ENCODE assay signal across 27 cellular contexts in genomic region chr5:59629561-59629960, GRCh38.
"Had no signal": no experiment of that assay in that cellular context is flagged by ENCODE, and none has a peak within 500 bp of the region (broad histone marks: within the 10 kb centered on the region; RNA-seq: fewer than 3 reads in every experiment).

No MANE protein-coding gene starts in this region.

- H3K4me1 Mint-ChIP-seq: stimulated activated effector memory CD8-positive, alpha-beta T cell treated with anti-CD3 and anti-CD28 coated beads, Interleukin-12 subunit alpha, Interleukin-12 subunit beta, amount 100 ng/mL, for 72 hours; stimulated activated memory B cell treated with anti-CD40 and anti-IgM and Interleukin-4, amounts not matched to agents 10 μg/mL and 1 μg/mL and 100 μg/mL, for 72 hours; stimulated activated naive CD8-positive, alpha-beta T cell treated with anti-CD3 and anti-CD28 coated beads, Interleukin-15, amount 100 ng/mL, for 72 hours had no signal

- H3K9me3 ChIP-seq: suprapubic skin, testis, thoracic aorta, thyroid gland, tibial artery, transverse colon, upper lobe of left lung, upper lobe of right lung, uterus, vagina had no signal

- H3K4me3 Mint-ChIP-seq: stimulated activated effector memory CD8-positive, alpha-beta T cell treated with anti-CD3 and anti-CD28 coated beads, Interleukin-12 subunit alpha, Interleukin-12 subunit beta, amount 100 ng/mL, for 72 hours; stimulated activated memory B cell treated with anti-CD40 and anti-IgM and Interleukin-4, amounts not matched to agents 10 μg/mL and 1 μg/mL and 100 μg/mL, for 72 hours; stimulated activated naive B cell treated with anti-CD40 and anti-IgM and Interleukin-4, amounts not matched to agents 10 μg/mL and 1 μg/mL and 100 μg/mL, for 72 hours; stimulated activated naive CD8-positive, alpha-beta T cell treated with anti-CD3 and anti-CD28 coated beads, Interleukin-15, amount 100 ng/mL, for 72 hours; stimulated activated naive CD8-positive, alpha-beta T cell treated with anti-CD3 and anti-CD28 coated beads, Interleukin-15, Interleukin-2, amounts not matched to agents 100 ng/mL and 50 ng/mL, for 24 hours; type B pancreatic cell had no signal

- H3K36me3 ChIP-seq: stomach, suprapubic skin, thoracic aorta, thyroid gland, tibial artery, tibial nerve, transverse colon, upper lobe of left lung, upper lobe of right lung, uterus, vagina had no signal

- H3K27ac Mint-ChIP-seq: stimulated activated effector memory CD8-positive, alpha-beta T cell treated with anti-CD3 and anti-CD28 coated beads, Interleukin-12 subunit alpha, Interleukin-12 subunit beta, amount 100 ng/mL, for 72 hours; stimulated activated memory B cell treated with anti-CD40 and anti-IgM and Interleukin-4, amounts not matched to agents 10 μg/mL and 1 μg/mL and 100 μg/mL, for 72 hours; stimulated activated naive B cell treated with anti-CD40 and anti-IgM and Interleukin-4, amounts not matched to agents 10 μg/mL and 1 μg/mL and 100 μg/mL, for 72 hours; stimulated activated naive CD8-positive, alpha-beta T cell treated with anti-CD3 and anti-CD28 coated beads, Interleukin-15, amount 100 ng/mL, for 72 hours; stimulated activated naive CD8-positive, alpha-beta T cell treated with anti-CD3 and anti-CD28 coated beads, Interleukin-15, Interleukin-2, amounts not matched to agents 100 ng/mL and 50 ng/mL, for 24 hours; type B pancreatic cell had no signal

- H3K4me3 ChIP-seq: stomach, suprapubic skin, testis, thoracic aorta, thyroid gland, tibial artery, tibial nerve, transverse colon, upper lobe of left lung, upper lobe of right lung, uterus, vagina had no signal

- H3K27me3 Mint-ChIP-seq: stimulated activated memory B cell treated with anti-CD40 and anti-IgM and Interleukin-4, amounts not matched to agents 10 μg/mL and 1 μg/mL and 100 μg/mL, for 72 hours; stimulated activated naive B cell treated with anti-CD40 and anti-IgM and Interleukin-4, amounts not matched to agents 10 μg/mL and 1 μg/mL and 100 μg/mL, for 72 hours; stimulated activated naive CD8-positive, alpha-beta T cell treated with anti-CD3 and anti-CD28 coated beads, Interleukin-15, amount 100 ng/mL, for 72 hours; type B pancreatic cell had no signal

- DNase-seq: stimulated activated CD4-positive, alpha-beta T cell treated with anti-CD3 and anti-CD28 coated beads, Interleukin-2, amount 100 ng/mL, for 48 hours; stimulated activated CD4-positive, alpha-beta T cell treated with anti-CD3 and anti-CD28 coated beads, Interleukin-4, amount 100 ng/mL, for 1 hour; stimulated activated CD4-positive, alpha-beta T cell treated with anti-CD3 and anti-CD28 coated beads, Interleukin-4, amount 100 ng/mL, for 24 hours; stimulated activated CD4-positive, alpha-beta T cell treated with anti-CD3 and anti-CD28 coated beads, Interleukin-4, amount 100 ng/mL, for 4 hours; stimulated activated CD8-positive, alpha-beta memory T cell treated with anti-CD3 and anti-CD28 coated beads, Interleukin-4, amount 100 ng/mL, for 48 hours; stimulated activated naive B cell treated with anti-CD40 and anti-IgM and Interleukin-4, amounts not matched to agents 10 μg/mL and 1 μg/mL and 100 μg/mL, for 72 hours; stimulated activated naive CD4-positive, alpha-beta T cell; stimulated activated naive CD4-positive, alpha-beta T cell treated with Interleukin-2 at 50 U/mL for 16 hours; stimulated activated naive CD8-positive, alpha-beta T cell treated with anti-CD3 and anti-CD28 coated beads, Interleukin-15, amount 100 ng/mL, for 72 hours; stimulated activated naive CD8-positive, alpha-beta T cell treated with anti-CD3 and anti-CD28 coated beads, Interleukin-15, Interleukin-2, amounts not matched to agents 100 U/mL and 50 U/mL, for 24 hours; stomach; substantia nigra; testis; thyroid gland; tibial artery; transverse colon; upper lobe of left lung; upper lobe of right lung; uterus had no signal

- H3K4me1 ChIP-seq: suprapubic skin, testis, thyroid gland, tibial nerve, upper lobe of left lung, upper lobe of right lung, uterus, vagina had no signal

- ATAC-seq: stimulated activated effector memory CD8-positive, alpha-beta T cell treated with anti-CD3 and anti-CD28 coated beads, Interleukin-12 subunit alpha, Interleukin-12 subunit beta, amount 100 ng/mL, for 72 hours; stimulated activated memory B cell treated with anti-CD40 and anti-IgM and Interleukin-4, amounts not matched to agents 10 μg/mL and 1 μg/mL and 100 μg/mL, for 72 hours; stimulated activated naive B cell treated with anti-CD40 and anti-IgM and Interleukin-4, amounts not matched to agents 10 μg/mL and 1 μg/mL and 100 μg/mL, for 72 hours; stimulated activated naive CD8-positive, alpha-beta T cell treated with anti-CD3 and anti-CD28 coated beads, Interleukin-15, amount 100 ng/mL, for 72 hours; stimulated activated naive CD8-positive, alpha-beta T cell treated with anti-CD3 and anti-CD28 coated beads, Interleukin-15, Interleukin-2, amounts not matched to agents 100 U/mL and 50 U/mL, for 24 hours; upper lobe of right lung had no signal

- H3K27ac ChIP-seq: stomach, suprapubic skin, testis, thoracic aorta, thyroid gland, tibial nerve, transverse colon, upper lobe of left lung, upper lobe of right lung, uterus, vagina had no signal

- H3K27me3 ChIP-seq: stomach, suprapubic skin, testis, thyroid gland, tibial artery, tibial nerve, transverse colon, upper lobe of left lung, upper lobe of right lung, uterus, vagina had no signal

- H3K36me3 Mint-ChIP-seq: stimulated activated effector memory CD8-positive, alpha-beta T cell treated with anti-CD3 and anti-CD28 coated beads, Interleukin-12 subunit alpha, Interleukin-12 subunit beta, amount 100 ng/mL, for 72 hours had no signal
